In genomic region chr4:84529169-84529751, GRCh38 we compare ENCODE assay signal across 8 cellular contexts. TPM values are rescaled to one million over a fixed set of nuclear protein-coding genes. Genes with fewer than 3 reads are reported as not detected.
A peak's percentile ranks its signal among the peaks of the same experiment; 100 is the strongest.
DNase-seq lines count a peak whose midpoint lies in the region; ATAC-seq, FAIRE-seq and TF ChIP-seq lines count a peak whose summit lies in the region.

No MANE protein-coding gene starts in this region.

- CTCF ChIA-PET in CD4-positive, alpha-beta T cell (lab: Charles Lee): interaction anchor here (1.0 kb wide), 1 partner anchor 885 kb away, joined by 4 read pairs; no protein-coding TSS in a partner anchor

- 93 to 96% methylated on average over 2 of the region's 2 CpGs for WGBS in pancreas, 2 donors

- no peaks in the 10 kb centered on the region for H3K9me3 Mint-ChIP-seq in CD4-positive, alpha-beta T cell

- H3K36me3 Mint-ChIP-seq in CD4-positive, alpha-beta T cell (ENCODE audit: low read depth): no peaks in the 10 kb centered on the region

- no peak overlapping the region for H3K4me3 Mint-ChIP-seq in CD4-positive, alpha-beta T cell

- ATAC-seq in CD4-positive, alpha-beta T cell (ENCODE audit: poor library complexity): no peak
- ATAC-seq in GM19328 (IDR thresholded peaks at IDR 0.05; ENCODE audit: unreplicated experiment): peak; percentile 60
- ATAC-seq in pancreas: peak in 2 of 4 donors; percentile 50 to 65

- TF ChIP-seq CTCF in CD4-positive, alpha-beta T cell (IDR thresholded peaks at IDR 0.05): peak; percentile 80
- peak; percentile 49 for TF ChIP-seq CTCF in colonic mucosa (IDR thresholded peaks at IDR 0.05)
- peak; percentile 10 to 54 (median 37) for TF ChIP-seq CTCF in pancreas (IDR thresholded peaks at IDR 0.05)

- FAIRE-seq in pancreas (lab: Jason Lieb, UNC): peak; percentile 81
- no peak for FAIRE-seq in GM12891 (lab: Jason Lieb, UNC)

- no peaks in the 10 kb centered on the region for H3K4me1 Mint-ChIP-seq in CD4-positive, alpha-beta T cell (ENCODE audit: low read depth)

- H3K27me3 ChIP-seq in CD4-positive, alpha-beta T cell (ENCODE audit: control insufficient read depth, insufficient read depth, low read length): no peaks in the 10 kb centered on the region
- no peaks in the 10 kb centered on the region for H3K27me3 ChIP-seq in colonic mucosa
- no peaks in the 10 kb centered on the region for H3K27me3 ChIP-seq in pancreas

- H3K9ac ChIP-seq in colonic mucosa (ENCODE audit: low read depth in 2 of 2, low read length in 2 of 2): no peak overlapping the region

- H3K9me3 ChIP-seq in CD4-positive, alpha-beta T cell (ENCODE audit: control insufficient read depth, low read length): no peaks in the 10 kb centered on the region
- no peaks in the 10 kb centered on the region for H3K9me3 ChIP-seq in colonic mucosa
- H3K9me3 ChIP-seq in pancreas: no peaks in the 10 kb centered on the region

- H3K4me1 ChIP-seq in colonic mucosa: no peaks in the 10 kb centered on the region
- H3K4me1 ChIP-seq in pancreas: no peaks in the 10 kb centered on the region

- H3K27ac ChIP-seq in CD4-positive, alpha-beta T cell (ENCODE audit: low read depth, low read length): no peak overlapping the region
- H3K27ac ChIP-seq in colonic mucosa: no peak overlapping the region
- H3K27ac ChIP-seq in pancreas: no peak overlapping the region

- POLR2A ChIA-PET in CD4-positive, alpha-beta T cell (lab: Charles Lee): no interaction called here

- H3K27ac Mint-ChIP-seq in CD4-positive, alpha-beta T cell: no peak overlapping the region

- no peak overlapping the region for H3K4me3 ChIP-seq in colonic mucosa
- no peak overlapping the region for H3K4me3 ChIP-seq in pancreas

- H3K27me3 Mint-ChIP-seq in CD4-positive, alpha-beta T cell: peaks cover 28% of the 10 kb centered on the region

- H3K36me3 ChIP-seq in colonic mucosa: no peaks in the 10 kb centered on the region
- H3K36me3 ChIP-seq in pancreas: no peaks in the 10 kb centered on the region

- no peak for DNase-seq in CD4-positive, alpha-beta T cell
- peak; percentile 8 for DNase-seq in NCI-H2171 (lab: John Stamatoyannopoulos, UW)
- no peak for DNase-seq in colonic mucosa
- no peak for DNase-seq in pancreas
- DNase-seq in 8988T: no peak
- DNase-seq in GM12891 (ENCODE audit: insufficient read length, low spot score): no peak
- no peak for DNase-seq in posterior cingulate gyrus

- no peak for TF ChIP-seq POLR2A in GM12891 (IDR thresholded peaks at IDR 0.05; ENCODE audit: low read depth, low read length)

- intact Hi-C loops in CD4-positive, alpha-beta T cell (cut with DNase I, micrococcal nuclease): loop anchor here (1.0 to 2.0 kb wide), 2 partner anchors 884 to 885 kb away; no protein-coding TSS in a partner anchor
- intact Hi-C loops in colonic mucosa (cut with DNase I) (no loop called here), pancreas (cut with DNase I) (loop anchor here in 1 of 3 donors (10.0 kb wide), 1 partner anchor 364 kb away; no protein-coding TSS in a partner anchor), posterior cingulate gyrus (cut with DNase I) (no loop called here)

TF ChIP-seq in GM12891, 5 proteins besides CTCF, POLR2A, EP300 and RAD21:
- TF ChIP-seq PAX5 (IDR thresholded peaks at IDR 0.05; ENCODE audit: insufficient read depth, low read length, severe bottlenecking) (no peak), TAF1 (IDR thresholded peaks at IDR 0.05; ENCODE audit: low read depth, low read length) (no peak), SPI1 (IDR thresholded peaks at IDR 0.05; ENCODE audit: low read depth, low read length) (no peak), POLR2AphosphoS5 (IDR thresholded peaks at IDR 0.05; ENCODE audit: low read depth, low read length) (no peak), POU2F2 (IDR thresholded peaks at IDR 0.05; ENCODE audit: low read depth, low read length) (no peak)

RNA-seq across cellular contexts. Expression of gene NKX6-1, which starts 30.2 kb away (rescaled TPM):
- not detected for total RNA-seq in CD4-positive, alpha-beta T cell
- total RNA-seq in colonic mucosa: not detected
- 1 to 10 TPM; 3.1 to 8.1 (median 6.0) TPM for total RNA-seq in pancreas
- polyA plus RNA-seq in pancreas: 10 to 100 TPM in 1 of 2 donors, 1 to 10 TPM in 1; 7.4 to 19.2 TPM
- not detected for polyA plus RNA-seq in GM12891 (2012; ENCODE audit: low read depth, missing spikeins)

RNA-seq across cellular contexts. Expression of gene CDS1, which starts 53.7 kb away (rescaled TPM):
- total RNA-seq in CD4-positive, alpha-beta T cell: 1 to 10 TPM in 1 of 2 experiments, under 1 TPM in 1; 0.89 to 1.3 TPM
- 10 to 100 TPM; 44.2 to 51.9 TPM for total RNA-seq in colonic mucosa
- total RNA-seq in pancreas: 1 to 10 TPM; 3.2 to 7.1 (median 4.5) TPM
- 1 to 10 TPM; 2.7 to 4.6 TPM for polyA plus RNA-seq in pancreas
- polyA plus RNA-seq in GM12891 (2012; ENCODE audit: low read depth, missing spikeins): 0.01 TPM

Comparison
In these comparisons a context has a peak if more than half of its experiments do, and no peak if none do; other contexts are left out.
1. RNA of gene CDS1, which starts 53.7 kb away (total RNA-seq): 44.2 to 51.9 TPM in colonic mucosa; 3.2 to 7.1 TPM in pancreas and 0.89 to 1.3 TPM in CD4-positive, alpha-beta T cell; every median in the first group is over 4 times any median in the second.
2. intact Hi-C loops: an anchor here in CD4-positive, alpha-beta T cell (1.0 to 2.0 kb wide); none called in colonic mucosa and posterior cingulate gyrus.
3. Peak in every context shown above with its lines, with median percentiles within 50 percentile points of each other: CTCF ChIP-seq.